8 cellular contexts compared by ENCODE assay signal in genomic region chr1:173475564-173476196, GRCh38. TPM values are rescaled to one million over a fixed set of nuclear protein-coding genes. Genes with fewer than 3 reads are reported as not detected.
DNase-seq lines count a peak whose midpoint lies in the region; ATAC-seq, FAIRE-seq and TF ChIP-seq lines count a peak whose summit lies in the region.

No MANE protein-coding gene starts in this region.

- H3K4me3 ChIP-seq in A549 (peak overlapping the region; percentile 81; the same call in 2 of the 3 replicates), GM23248 (peak overlapping the region; percentile 91), WERI-Rb-1 (ENCODE audit: low read depth, low read length) (peak overlapping the region; percentile 61), fibroblast of mammary gland (ENCODE audit: control insufficient read depth, low read depth, low read length) (peak overlapping the region; percentile 65)

- FAIRE-seq in A549 (lab: Jason Lieb, UNC) = no peak

- in situ Hi-C loops in GM23248 (cut with MboI) = no loop called here

- H4K20me1 ChIP-seq in GM23248 (ENCODE audit: insufficient read depth) = no peaks in the 10 kb centered on the region; the same call in 1 of the 2 replicates

- no peaks in the 10 kb centered on the region for H3K9me2 ChIP-seq in GM23248 (ENCODE audit: insufficient read depth)

- DNase-seq in A549 (ENCODE audit: low read depth in 1 of 2, low spot score in 1 of 2) (no peak), GM23248 (peak; percentile 88), WERI-Rb-1 (no peak), fibroblast of mammary gland (ENCODE audit: low read depth) (peak; percentile 84), progenitor cell of endocrine pancreas (ENCODE audit: low spot score, unreplicated experiment) (no peak), DMS79 (lab: John Stamatoyannopoulos, UW) (no peak)

- H3K36me3 ChIP-seq in GM23248 (ENCODE audit: low read depth) (peaks cover 13% of the 10 kb centered on the region), WERI-Rb-1 (peaks cover 40% of the 10 kb centered on the region)

- H3F3A ChIP-seq in GM23248 (ENCODE audit: insufficient read depth) = peaks cover 57% of the 10 kb centered on the region

- CTCF ChIA-PET in A549 (lab: Yijun Ruan, JAX) = interaction anchor here (0.9 to 1.3 kb wide), 4 partner anchors 9 to 731 kb away, joined by 3 to 4 read pairs (median 3); no protein-coding TSS in a partner anchor

- H3K9me3 ChIP-seq in A549 (peaks cover 3% of the 10 kb centered on the region; the same call in 2 of the 3 replicates), GM23248 (ENCODE audit: low read depth) (no peaks in the 10 kb centered on the region), WERI-Rb-1 (ENCODE audit: severe bottlenecking) (peaks cover 12% of the 10 kb centered on the region)

- H2AFZ ChIP-seq in GM23248 = peak overlapping the region; percentile 89

- H3K27ac ChIP-seq in A549 (peak overlapping the region; percentile 91 to 93; a peak in 4 of 6 replicates), GM23248 (peak overlapping the region; percentile 100), WERI-Rb-1 (peak overlapping the region; percentile 91)

- H3K9ac ChIP-seq in GM23248 = peak overlapping the region; percentile 96

- peaks cover 3% of the 10 kb centered on the region for H3K9me3 Mint-ChIP-seq in progenitor cell of endocrine pancreas (ENCODE audit: low read depth)

- H3K27me3 ChIP-seq in GM23248 (replicated peaks; ENCODE audit: insufficient read depth) (no peaks in the 10 kb centered on the region), WERI-Rb-1 (ENCODE audit: insufficient read depth, low read depth, severe bottlenecking) (no peaks in the 10 kb centered on the region)

- H3K79me2 ChIP-seq in GM23248 (ENCODE audit: insufficient read depth) = peaks cover 78% of the 10 kb centered on the region

- ATAC-seq in A549 (no peak), GM21717 (IDR thresholded peaks at IDR 0.05; ENCODE audit: unreplicated experiment) (no peak), GM18498 (IDR thresholded peaks at IDR 0.05; ENCODE audit: unreplicated experiment) (no peak)

- H3K36me3 Mint-ChIP-seq in progenitor cell of endocrine pancreas (ENCODE audit: insufficient read depth) = peaks cover 19% of the 10 kb centered on the region

- no peak for TF ChIP-seq RAD21 in A549 (conservative IDR thresholded peaks at IDR 0.05 in 1 of 2, IDR thresholded peaks at IDR 0.05 in 1 of 2)

- TF ChIP-seq CTCF in A549 (IDR thresholded peaks at IDR 0.05) (no peak), WERI-Rb-1 (IDR thresholded peaks at IDR 0.05; ENCODE audit: low read depth, low read length) (no peak), fibroblast of mammary gland (conservative IDR thresholded peaks at IDR 0.05; ENCODE audit: control insufficient read depth, insufficient read depth, low read depth, low read length) (no peak), progenitor cell of endocrine pancreas (IDR thresholded peaks at IDR 0.05; ENCODE audit: unreplicated experiment) (no peak)

- 37% methylated on average over 5 of the region's 5 CpGs for WGBS in A549 (ENCODE audit: missing lambda C conversion rate)
- WGBS in GM23248 (ENCODE audit: low coverage in 1 of 2, low lambda C conversion rate in 2 of 2, missing lambda C conversion rate in 2 of 2), 2 experiments = 3 to 4% methylated on average over 5 of the region's 5 CpGs

- peak overlapping the region; percentile 85 for H3K4me3 Mint-ChIP-seq in progenitor cell of endocrine pancreas (ENCODE audit: low read depth)

- peak overlapping the region; percentile 29 for H3K27ac Mint-ChIP-seq in progenitor cell of endocrine pancreas

- H3K4me1 Mint-ChIP-seq in progenitor cell of endocrine pancreas (ENCODE audit: low read depth) = peaks cover 51% of the 10 kb centered on the region

- peak overlapping the region; percentile 89 for H3K4me2 ChIP-seq in A549
- peak overlapping the region; percentile 97 for H3K4me2 ChIP-seq in GM23248 (ENCODE audit: unreplicated experiment)

- no peak for TF ChIP-seq EP300 in A549 (IDR thresholded peaks at IDR 0.05)

- TF ChIP-seq POLR2A in A549 (IDR thresholded peaks at IDR 0.05; ENCODE audit: low read length) = no peak

- peaks cover 42% of the 10 kb centered on the region for H3K4me1 ChIP-seq in A549
- H3K4me1 ChIP-seq in GM23248 (ENCODE audit: insufficient read depth) = peaks cover 51% of the 10 kb centered on the region

- no peaks in the 10 kb centered on the region for H3K27me3 Mint-ChIP-seq in progenitor cell of endocrine pancreas

- POLR2A ChIA-PET in A549 (lab: Yijun Ruan, JAX) = interaction anchor here (0.6 to 2.6 kb wide), 3 partner anchors 239 to 351 kb away, joined by 3 to 15 read pairs (median 4); partner anchors contain the start of genes CENPL, DARS2 and KLHL20

TF ChIP-seq in A549, 52 proteins besides CTCF, POLR2A, EP300 and RAD21:
- TF ChIP-seq KDM1A (IDR thresholded peaks at IDR 0.05; ENCODE audit: low read depth) (no peak), HOXA7 (CRISPR knock-in tag; IDR thresholded peaks at IDR 0.05) (no peak), TP53 (CRISPR knock-in tag; IDR thresholded peaks at IDR 0.05) (no peak), EHMT2 (IDR thresholded peaks at IDR 0.05; ENCODE audit: low read depth) (no peak), NPAS2 (CRISPR knock-in tag; IDR thresholded peaks at IDR 0.05; ENCODE audit: borderline replicate concordance) (no peak), ZC3H11A (IDR thresholded peaks at IDR 0.05) (no peak), MAZ (IDR thresholded peaks at IDR 0.05; ENCODE audit: borderline replicate concordance, low read depth, low read length) (no peak), JUNB (IDR thresholded peaks at IDR 0.05) (no peak), CBX2 (IDR thresholded peaks at IDR 0.05; ENCODE audit: borderline replicate concordance, low read depth) (no peak)
TF ChIP-seq in A549: peak in this region for 0.

RNA-seq across cellular contexts. Expression of gene PRDX6, which starts 1.5 kb away (rescaled TPM):
- polyA plus RNA-seq in A549 (2011; rRNA removed) (246 and 308 TPM in 2 replicates), A549 (2017; fragmentation: RNase III; extraction: RNeasy Plus Mini Kit Qiagen cat#74134 plus additional on column Dnase treatment) (246 to 251 TPM (median 250 TPM) in 3 replicates), GM23248 (2016; fragmentation: Nextera tagmentation; extraction: Ambion mirVana) (434 and 438 TPM in 2 replicates)
- polyA plus RNA-seq in A549 (2012; cell fraction: cytosol; rRNA removed) = 121 and 134 TPM in 2 replicates
- 71.0 and 92.8 TPM in 2 replicates for polyA plus RNA-seq in A549 (2012; cell fraction: nucleus; rRNA removed)
- polyA minus RNA-seq in A549 (2011; rRNA and poly(A)+ RNA removed) = 264 and 296 TPM in 2 replicates
- 324 and 336 TPM in 2 replicates for total RNA-seq in GM23248 (2014; rRNA removed; shearing (Covaris generic))
- 258 and 264 TPM in 2 replicates for total RNA-seq in progenitor cell of endocrine pancreas

Comparison
In these comparisons a context has a peak if more than half of its experiments do, and no peak if none do; other contexts are left out.
1. DNase-seq: peak in GM23248 (single experiment) and fibroblast of mammary gland (single experiment); none in A549 (0 of 2), WERI-Rb-1 (single experiment), progenitor cell of endocrine pancreas (single experiment) and DMS79 (single experiment).
2. Peak in every context shown above with its lines, with median percentiles within 50 percentile points of each other: H3K27ac ChIP-seq and H3K4me3 ChIP-seq.